1 cellular context compared by ENCODE assay signal in the genomic region with DNA sequence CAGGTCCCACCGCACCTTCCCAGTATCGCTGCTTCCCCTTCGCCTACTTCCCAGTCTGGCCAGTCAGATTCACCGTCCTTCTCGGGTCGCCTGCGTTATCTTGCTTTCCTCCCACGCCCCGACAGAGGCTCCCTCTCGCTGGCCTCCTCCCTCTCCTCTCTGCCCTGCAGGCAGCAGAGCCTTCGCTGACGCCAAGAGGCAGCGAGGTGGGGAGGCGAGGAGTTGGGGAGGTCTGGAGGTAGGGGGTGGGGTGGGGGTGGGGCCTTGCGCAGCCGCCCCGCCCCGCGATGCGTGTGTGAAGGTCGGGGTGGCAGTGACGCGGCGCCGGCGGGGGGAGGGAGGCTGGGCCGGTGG. TPM values are rescaled to one million over a fixed set of nuclear protein-coding genes. Genes with fewer than 3 reads are reported as not detected.
"Had no signal": no experiment of that assay in that cellular context is flagged by ENCODE, and none has a peak within 500 bp of the region (broad histone marks: within the 10 kb centered on the region; RNA-seq: fewer than 3 reads in every experiment).

IQSEC3 (plus strand) TSS at position 340 of the 354 bp plus-strand sequence. CDS start 116 bp downstream, outside the sequence.

RNA-seq across cellular contexts. Expression of gene IQSEC3, which starts in this region (rescaled TPM):
- total RNA-seq: activated CD4-positive, alpha-beta T cell treated with anti-CD3 and anti-CD28 coated beads for 36 hours had no signal
